ENCODE assay signal across 13 cellular contexts in the genomic region with DNA sequence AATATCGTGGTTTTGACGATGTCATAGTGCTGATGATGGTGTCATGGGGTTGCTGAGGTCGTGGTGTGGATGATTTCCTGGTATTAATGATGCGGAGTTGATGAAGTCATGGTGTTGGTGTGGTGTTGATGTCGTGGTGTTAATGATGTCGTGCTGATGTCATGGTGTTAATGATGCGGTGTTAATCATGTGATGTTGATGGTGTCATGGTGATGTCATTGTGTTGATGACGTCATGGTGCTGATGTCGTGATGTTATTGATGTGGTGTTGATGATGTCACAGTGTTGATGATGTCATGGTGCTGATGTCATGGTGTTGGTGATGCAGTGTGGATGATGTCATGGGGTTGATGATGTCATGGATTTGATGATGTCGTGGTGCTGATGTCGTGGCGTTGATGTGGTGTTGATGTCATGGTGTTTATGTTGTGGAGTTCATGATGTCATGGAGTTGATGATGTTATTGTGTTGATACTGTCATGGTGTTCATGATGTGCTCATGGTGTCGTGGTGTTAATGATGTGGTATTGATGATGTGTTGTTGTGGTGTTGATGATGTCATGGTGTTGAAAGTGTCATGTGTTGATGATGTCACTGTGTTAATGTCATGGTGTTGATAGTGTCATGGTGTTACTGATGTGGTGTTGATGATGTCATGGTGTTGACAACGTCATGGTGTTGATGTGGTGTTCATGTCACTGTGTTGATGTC. TPM values are rescaled to one million over a fixed set of nuclear protein-coding genes. Genes with fewer than 3 reads are reported as not detected.
DNase-seq lines count a peak whose midpoint lies in the region; ATAC-seq and TF ChIP-seq lines count a peak whose summit lies in the region.
"Had no signal": no experiment of that assay in that cellular context is flagged by ENCODE, and none has a peak within 500 bp of the region (broad histone marks: within the 10 kb centered on the region; RNA-seq: fewer than 3 reads in every experiment).

No MANE protein-coding gene starts in this region.

- H3K4me3 ChIP-seq in IMR-90 (ENCODE audit: insufficient read depth, low read depth, low read length) (no peak overlapping the region), heart right ventricle (no peak overlapping the region)
- H3K4me3 ChIP-seq: heart left ventricle, SJSA1 had no signal

- H2AFZ ChIP-seq in IMR-90 (replicated peaks; ENCODE audit: low read length, poor library complexity) = peak overlapping the region; percentile 6

- H3K4ac ChIP-seq in IMR-90 (ENCODE audit: low read depth, low read length) = no peak overlapping the region

- ATAC-seq in IMR-90 (ENCODE audit: low read depth) = no peak
- peak; percentile 25 to 31 for ATAC-seq in activated naive CD4-positive, alpha-beta T cell treated with anti-CD3 and anti-CD28 coated beads, Interleukin-2, amount 50 U/mL, for 72 hours
- no peak for ATAC-seq in stimulated activated memory B cell treated with anti-CD40 and anti-IgM and Interleukin-4, amounts not matched to agents 10 μg/mL and 1 μg/mL and 100 μg/mL, for 72 hours
- ATAC-seq in heart right ventricle = no peak
- ATAC-seq: heart left ventricle had no signal

- no peaks in the 10 kb centered on the region for H3K79me1 ChIP-seq in IMR-90 (ENCODE audit: low read depth in 1 of 2, low read length in 2 of 2)

- H4K5ac ChIP-seq in IMR-90 (ENCODE audit: low read depth, low read length) = no peak overlapping the region

- H3K27me3 ChIP-seq in IMR-90 (ENCODE audit: control insufficient read depth, insufficient read depth, low read length) (no peaks in the 10 kb centered on the region), heart right ventricle (peaks cover 0 to 47% (median 33%) of the 10 kb centered on the region in 7 donors)
- H3K27me3 ChIP-seq: SJSA1 had no signal

- no peak overlapping the region for H3K14ac ChIP-seq in IMR-90 (replicated peaks; ENCODE audit: low read depth, low read length)

- WGBS in IMR-90 (ENCODE audit: extremely low coverage in 2 of 2, insufficient read length in 1 of 2), 2 experiments = 82 to 100% methylated on average over 3 to 12 of the region's 14 CpGs
- 76 to 88% methylated on average over 14 of the region's 14 CpGs for WGBS in heart right ventricle, 2 donors

- no peaks in the 10 kb centered on the region for H4K20me1 ChIP-seq in IMR-90 (ENCODE audit: insufficient read depth, low read length)

- peaks cover 8% of the 10 kb centered on the region for H3K27me3 Mint-ChIP-seq in stimulated activated memory B cell treated with anti-CD40 and anti-IgM and Interleukin-4, amounts not matched to agents 10 μg/mL and 1 μg/mL and 100 μg/mL, for 72 hours

- H3K56ac ChIP-seq in IMR-90 (ENCODE audit: extremely low read depth, insufficient read depth, low read length) = no peak overlapping the region

- BruUV-seq in IMR-90 (replicated peaks; lab: Mats Ljungman, UMichigan) = no TSS peak

- H3K9me3 ChIP-seq in IMR-90 (ENCODE audit: control insufficient read depth, insufficient read depth, low read length) (peaks cover 5% of the 10 kb centered on the region; the same call in 1 of the 2 replicates), heart right ventricle (peaks cover 0 to 23% (median 0%) of the 10 kb centered on the region in 11 donors)
- H3K9me3 ChIP-seq: heart left ventricle had no signal

- dilution Hi-C loops in IMR-90 (cut with HindIII; ENCODE audit: low sequenced_read_pairs, unreplicated experiment) = no loop called here

- H3K18ac ChIP-seq in IMR-90 (ENCODE audit: low read depth, low read length) = no peak overlapping the region

- in situ Hi-C loops in IMR-90 (cut with MboI; ENCODE audit: low sequenced_read_pairs) = no loop called here

- H4K8ac ChIP-seq in IMR-90 (ENCODE audit: low read depth in 2 of 2, low read length in 2 of 2) = no peak overlapping the region

- H3K4me2 ChIP-seq in IMR-90 (ENCODE audit: low read depth, low read length) = no peak overlapping the region

- no peak for TF ChIP-seq RAD21 in IMR-90 (IDR thresholded peaks at IDR 0.05; ENCODE audit: low read length)

- peaks cover 5% of the 10 kb centered on the region for H3K4me1 Mint-ChIP-seq in stimulated activated memory B cell treated with anti-CD40 and anti-IgM and Interleukin-4, amounts not matched to agents 10 μg/mL and 1 μg/mL and 100 μg/mL, for 72 hours
- H3K4me1 Mint-ChIP-seq: nephron progenitor cell had no signal

- H3K27ac ChIP-seq in IMR-90 (ENCODE audit: insufficient read depth, low read length) = no peak overlapping the region
- H3K27ac ChIP-seq in heart right ventricle = no peak overlapping the region
- H3K27ac ChIP-seq: heart left ventricle, SJSA1 had no signal

- no peak overlapping the region for H2AK9ac ChIP-seq in IMR-90 (replicated peaks; ENCODE audit: low read depth, low read length, poor library complexity)

- CTCF ChIA-PET in IMR-90 (lab: Yijun Ruan, JAX) = no interaction called here

- H3K4me3 Mint-ChIP-seq in stimulated activated memory B cell treated with anti-CD40 and anti-IgM and Interleukin-4, amounts not matched to agents 10 μg/mL and 1 μg/mL and 100 μg/mL, for 72 hours = no peak overlapping the region
- H3K4me3 Mint-ChIP-seq: IgD-negative memory B cell, nephron progenitor cell had no signal

- H3K4me1 ChIP-seq in IMR-90 (ENCODE audit: control insufficient read depth, insufficient read depth, low read length) (no peaks in the 10 kb centered on the region), heart right ventricle (no peaks in the 10 kb centered on the region)
- H3K4me1 ChIP-seq: heart left ventricle, SJSA1 had no signal

- H3K9me1 ChIP-seq in IMR-90 (ENCODE audit: insufficient read depth, low read length) = no peaks in the 10 kb centered on the region

- no peak overlapping the region for H2BK5ac ChIP-seq in IMR-90 (ENCODE audit: low read depth, low read length, poor library complexity, severe bottlenecking)

- no peak overlapping the region for H3K23ac ChIP-seq in IMR-90 (ENCODE audit: low read depth, low read length)

- H3K9ac ChIP-seq in IMR-90 (ENCODE audit: low read depth, low read length) = no peak overlapping the region

- TF ChIP-seq CTCF in IMR-90 (conservative IDR thresholded peaks at IDR 0.05; ENCODE audit: low read depth, low read length) (no peak), heart right ventricle (IDR thresholded peaks at IDR 0.05) (no peak)

- H3K36me3 Mint-ChIP-seq in activated naive CD4-positive, alpha-beta T cell treated with anti-CD3 and anti-CD28 coated beads, Interleukin-2, amount 50 U/mL, for 72 hours = no peaks in the 10 kb centered on the region
- H3K36me3 Mint-ChIP-seq in stimulated activated memory B cell treated with anti-CD40 and anti-IgM and Interleukin-4, amounts not matched to agents 10 μg/mL and 1 μg/mL and 100 μg/mL, for 72 hours = no peaks in the 10 kb centered on the region
- H3K36me3 Mint-ChIP-seq: IgD-negative memory B cell had no signal

- H2BK15ac ChIP-seq in IMR-90 (ENCODE audit: low read depth, low read length) = no peak overlapping the region

- POLR2A ChIA-PET in IMR-90 (lab: Charles Lee; ENCODE audit: unreplicated experiment) = no interaction called here

- H4K91ac ChIP-seq in IMR-90 (ENCODE audit: insufficient read depth, low read depth, low read length) = no peak overlapping the region

- H2BK20ac ChIP-seq in IMR-90 (ENCODE audit: low read depth, low read length) = no peak overlapping the region

- H3K36me3 ChIP-seq in IMR-90 (ENCODE audit: control insufficient read depth, insufficient read depth, low read length) = no peaks in the 10 kb centered on the region
- H3K36me3 ChIP-seq in heart right ventricle = no peaks in the 10 kb centered on the region
- H3K36me3 ChIP-seq: heart left ventricle, SJSA1 had no signal

- no peak for TF ChIP-seq POLR2A in IMR-90 (IDR thresholded peaks at IDR 0.05; ENCODE audit: low read depth, low read length)

- no peak overlapping the region for H3K27ac Mint-ChIP-seq in activated naive CD4-positive, alpha-beta T cell treated with anti-CD3 and anti-CD28 coated beads, Interleukin-2, amount 50 U/mL, for 72 hours
- H3K27ac Mint-ChIP-seq in stimulated activated memory B cell treated with anti-CD40 and anti-IgM and Interleukin-4, amounts not matched to agents 10 μg/mL and 1 μg/mL and 100 μg/mL, for 72 hours = no peak overlapping the region
- H3K27ac Mint-ChIP-seq: IgD-negative memory B cell, nephron progenitor cell had no signal

- H2AK5ac ChIP-seq in IMR-90 (ENCODE audit: low read depth, low read length) = no peak overlapping the region

- no peak overlapping the region for H2BK120ac ChIP-seq in IMR-90 (ENCODE audit: low read depth, low read length)

- intact Hi-C loops in IMR-90 (cut with micrococcal nuclease) = loop anchor here (5.0 kb wide), 1 partner anchor 948 kb away; a partner anchor contains a TSS
- intact Hi-C loops in heart right ventricle (cut with DNase I) = loop anchor here in 3 of 10 donors (5.0 kb wide), 1 partner anchor 53 kb away; no protein-coding TSS in a partner anchor

- H3K9me3 Mint-ChIP-seq in activated naive CD4-positive, alpha-beta T cell treated with anti-CD3 and anti-CD28 coated beads, Interleukin-2, amount 50 U/mL, for 72 hours = no peaks in the 10 kb centered on the region
- no peaks in the 10 kb centered on the region for H3K9me3 Mint-ChIP-seq in stimulated activated memory B cell treated with anti-CD40 and anti-IgM and Interleukin-4, amounts not matched to agents 10 μg/mL and 1 μg/mL and 100 μg/mL, for 72 hours
- H3K9me3 Mint-ChIP-seq: IgD-negative memory B cell, nephron progenitor cell had no signal

- peak; percentile 71 for DNase-seq in NCI-H2227 (lab: John Stamatoyannopoulos, UW; ENCODE audit: unreplicated experiment)
- no peak for DNase-seq in NCI-H2227 treated with DMSO at 0.1 percent for 48 hours (lab: John Stamatoyannopoulos, UW)
- DNase-seq in IMR-90 = peak; percentile 33
- peak in 1 of 2 donors; percentile 55 for DNase-seq in activated naive CD4-positive, alpha-beta T cell treated with anti-CD3 and anti-CD28 coated beads, Interleukin-2, amount 50 U/mL, for 72 hours (ENCODE audit: low spot score in 2 of 2)
- DNase-seq in hepatic stellate cell (ENCODE audit: low spot score) = peak; percentile 28
- no peak for DNase-seq in heart right ventricle
- no peak for DNase-seq in GM19238 (ENCODE audit: insufficient read length, low spot score)
- DNase-seq: heart left ventricle, nephron progenitor cell had no signal

TF ChIP-seq in IMR-90, 13 proteins besides CTCF, POLR2A, EP300 and RAD21 (continues in another document):
- no peak for TF ChIP-seq RCOR1 (IDR thresholded peaks at IDR 0.05; ENCODE audit: insufficient replicate concordance, low read length)

RNA-seq across cellular contexts. Expression of a gene that starts 48.5 kb away (rescaled TPM):
- total RNA-seq in IMR-90 (2012; rRNA removed) (not detected in 2 replicates), heart right ventricle (under 1 TPM in 2 of 10 donors, not detected in 8; 0.05 to 0.17 TPM)
- polyA plus RNA-seq in IMR-90 (2012; rRNA removed) (not detected in 2 replicates), heart right ventricle (under 1 TPM in 1 of 2 donors, not detected in 1; 0.01 TPM)
- polyA plus RNA-seq in IMR-90 (2012; cell fraction: cytosol; rRNA removed) = 0.04 TPM in 1 of 2 replicates, not detected in the other
- 0.03 TPM in 1 of 2 replicates, not detected in the other for polyA plus RNA-seq in IMR-90 (2012; cell fraction: nucleus; rRNA removed; ENCODE audit: low replicate concordance)
- total RNA-seq in activated naive CD4-positive, alpha-beta T cell treated with anti-CD3 and anti-CD28 coated beads, Interleukin-2, amount 50 U/mL, for 72 hours = not detected
- polyA plus RNA-seq: AG04450, heart left ventricle, IgD-negative memory B cell had no signal

Comparison
In these comparisons a context has a peak if more than half of its experiments do, and no peak if none do; other contexts are left out.
1. DNase-seq: peak in NCI-H2227 (single experiment), IMR-90 (single experiment) and hepatic stellate cell (single experiment); none in NCI-H2227 treated with DMSO at 0.1 percent for 48 hours (single experiment), heart right ventricle (0 of 2) and GM19238 (single experiment).
2. ATAC-seq: peak in activated naive CD4-positive, alpha-beta T cell treated with anti-CD3 and anti-CD28 coated beads, Interleukin-2, amount 50 U/mL, for 72 hours (2 of 2); none in IMR-90 (single experiment), stimulated activated memory B cell treated with anti-CD40 and anti-IgM and Interleukin-4, amounts not matched to agents 10 μg/mL and 1 μg/mL and 100 μg/mL, for 72 hours (single experiment) and heart right ventricle (0 of 8).